8 cellular contexts compared by ENCODE assay signal in the genomic region with DNA sequence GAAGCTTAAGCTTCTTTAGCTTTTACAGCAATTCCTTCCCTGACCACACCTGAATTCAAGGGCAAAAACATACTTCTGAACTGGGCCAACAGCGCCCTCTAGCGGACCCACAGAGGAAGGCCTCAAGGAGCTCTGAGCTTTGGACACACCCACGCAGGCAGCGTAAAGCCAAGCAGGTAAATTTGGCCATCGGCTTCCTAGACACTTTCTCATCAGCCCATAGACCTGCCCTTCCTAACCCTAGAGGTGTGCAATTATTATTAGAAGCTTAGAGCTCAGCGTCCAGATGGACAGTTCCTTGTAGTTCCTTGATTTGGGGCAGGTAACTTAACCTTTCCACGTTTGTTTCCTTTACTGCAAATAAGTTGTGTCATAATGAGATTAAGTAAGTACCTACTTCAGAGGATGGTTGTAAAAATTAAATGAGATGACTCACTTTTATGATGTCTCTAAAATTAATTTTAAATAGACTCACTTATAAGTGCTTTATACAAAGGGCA.
A peak's percentile ranks its signal among the peaks of the same experiment; 100 is the strongest.
DNase-seq lines count a peak whose midpoint lies in the region; ATAC-seq, FAIRE-seq and TF ChIP-seq lines count a peak whose summit lies in the region.

No MANE protein-coding gene starts in this region.

- DNase-seq in COLO829 (ENCODE audit: low spot score): peak; percentile 86
- DNase-seq in HTR-8/SVneo (ENCODE audit: insufficient read length, low spot score): peak; percentile 53
- peak; percentile 67 for DNase-seq in NOMO-1 treated with DMSO at 0.1 percent for 48 hours (lab: John Stamatoyannopoulos, UW; ENCODE audit: unreplicated experiment)
- DNase-seq in activated CD8-positive, alpha-beta memory T cell treated with anti-CD3 and anti-CD28 coated beads for 4 hours (ENCODE audit: low read depth in 2 of 2): peak; percentile 28 to 33
- peak; percentile 31 for DNase-seq in epithelial cell of prostate (ENCODE audit: low read depth, low spot score)
- peak; percentile 79 for DNase-seq in stimulated activated naive CD8-positive, alpha-beta T cell treated with anti-CD3 and anti-CD28 coated beads, Interleukin-15, Interleukin-2, amounts not matched to agents 100 U/mL and 50 U/mL, for 24 hours

- no peaks in the 10 kb centered on the region for H3K36me3 Mint-ChIP-seq in nephron (ENCODE audit: low read depth)

- H3K4me1 Mint-ChIP-seq in nephron: no peaks in the 10 kb centered on the region

- H3K27ac ChIP-seq in epithelial cell of prostate: no peak overlapping the region

- ATAC-seq in stimulated activated naive CD8-positive, alpha-beta T cell treated with anti-CD3 and anti-CD28 coated beads, Interleukin-15, Interleukin-2, amounts not matched to agents 100 U/mL and 50 U/mL, for 24 hours: peak; percentile 72
- ATAC-seq in HG02759 (IDR thresholded peaks at IDR 0.05; ENCODE audit: unreplicated experiment): no peak

- H3K27ac Mint-ChIP-seq in nephron: no peak overlapping the region

- H3K4me3 Mint-ChIP-seq in nephron: no peak overlapping the region

- peaks cover 9% of the 10 kb centered on the region for H3K27me3 Mint-ChIP-seq in nephron (ENCODE audit: low read depth)

- peak; percentile 85 to 93 (median 86) for TF ChIP-seq CTCF in nephron (IDR thresholded peaks at IDR 0.05; ENCODE audit: unreplicated experiment in 3 of 3)

- FAIRE-seq in HTR-8/SVneo (lab: Jason Lieb, UNC): no peak

- peaks cover 8% of the 10 kb centered on the region for H3K9me3 Mint-ChIP-seq in nephron

Comparison
In these comparisons a context has a peak if more than half of its experiments do, and no peak if none do; other contexts are left out.
1. DNase-seq: peak in every context shown above with its lines; median percentile 86 in COLO829; 79 in stimulated activated naive CD8-positive, alpha-beta T cell treated with anti-CD3 and anti-CD28 coated beads, Interleukin-15, Interleukin-2, amounts not matched to agents 100 U/mL and 50 U/mL, for 24 hours; 67 in NOMO-1 treated with DMSO at 0.1 percent for 48 hours; 53 in HTR-8/SVneo; 31 in epithelial cell of prostate; 30 in activated CD8-positive, alpha-beta memory T cell treated with anti-CD3 and anti-CD28 coated beads for 4 hours.